In the genomic region with DNA sequence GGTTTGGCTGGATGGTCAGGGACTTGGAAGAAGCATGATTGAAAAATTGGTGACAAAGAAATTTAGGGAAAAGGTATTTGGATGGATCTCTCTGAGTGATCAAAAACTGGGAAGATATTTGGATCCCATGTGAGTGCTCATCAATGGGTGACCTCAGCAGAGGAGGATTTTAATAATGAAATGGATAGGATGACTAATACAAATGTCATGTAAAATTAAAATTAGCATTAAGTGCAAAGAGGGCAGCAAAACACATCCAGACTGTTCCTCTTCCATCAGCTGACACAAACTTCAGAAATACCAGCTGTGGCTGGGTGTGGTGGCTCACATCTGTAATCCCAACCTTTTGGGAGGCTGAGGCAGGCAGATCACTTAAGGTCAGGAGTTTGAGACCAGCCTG, we compare ENCODE assay signal across 26 cellular contexts.
DNase-seq lines count a peak whose midpoint lies in the region; ATAC-seq and TF ChIP-seq lines count a peak whose summit lies in the region.
"Had no signal": no experiment of that assay in that cellular context is flagged by ENCODE, and none has a peak within 500 bp of the region (broad histone marks: within the 10 kb centered on the region; RNA-seq: fewer than 3 reads in every experiment).

No MANE protein-coding gene starts in this region.

- H3K9me2 ChIP-seq in GM23338 (ENCODE audit: insufficient read depth): peaks cover 25% of the 10 kb centered on the region

- H3K4me3 ChIP-seq in AG10803 (ENCODE audit: low read length) (no peak overlapping the region), lower leg skin (ENCODE audit: low read depth, poor library complexity, severe bottlenecking) (no peak overlapping the region), GM23338 (no peak overlapping the region)
- H3K4me3 ChIP-seq: A549, esophagus muscularis mucosa, smooth muscle cell, testis, uterus had no signal

- no peaks in the 10 kb centered on the region for H3K27me3 ChIP-seq in GM23338 (ENCODE audit: insufficient read depth)
- H3K27me3 ChIP-seq: esophagus muscularis mucosa, testis, uterus had no signal

- H3K4me3 Mint-ChIP-seq in chondrocyte (ENCODE audit: unreplicated experiment) (no peak overlapping the region), GM23338 (no peak overlapping the region), CD14-positive monocyte (no peak overlapping the region)
- no peak overlapping the region for H3K4me3 Mint-ChIP-seq in activated CD4-positive, alpha-beta memory T cell treated with anti-CD3 and anti-CD28 coated beads, Interleukin-2, amount 10 ng/mL, durations not matched to agents 7 days and 5 days
- H3K4me3 Mint-ChIP-seq in activated T-helper 1 cell treated with anti-CD3 and anti-CD28 coated beads, Interleukin-12 subunit alpha, Interleukin-12 subunit beta, Interleukin-2, Interleukin-4 antibody, amounts not matched to agents 30 ng/mL and 10 ng/mL and 1 ng/mL, durations not matched to agents 14 hours and 24 hours and 36 hours: no peak overlapping the region
- H3K4me3 Mint-ChIP-seq: memory B cell; stimulated activated effector memory CD8-positive, alpha-beta T cell treated with anti-CD3 and anti-CD28 coated beads, Interleukin-12 subunit alpha, Interleukin-12 subunit beta, amount 100 ng/mL, for 72 hours; T-cell had no signal

- TF ChIP-seq CTCF in AG10803 (conservative IDR thresholded peaks at IDR 0.05; ENCODE audit: low read length) (no peak), chondrocyte (IDR thresholded peaks at IDR 0.05) (no peak), lower leg skin (IDR thresholded peaks at IDR 0.05) (no peak), GM23338 (conservative IDR thresholded peaks at IDR 0.05; ENCODE audit: low read depth in 2 of 2) (no peak), CD14-positive monocyte (IDR thresholded peaks at IDR 0.05) (no peak)

- H3K27me3 Mint-ChIP-seq in chondrocyte (ENCODE audit: low read depth) (no peaks in the 10 kb centered on the region), GM23338 (ENCODE audit: insufficient read depth, low read depth, poor library complexity) (no peaks in the 10 kb centered on the region), CD14-positive monocyte (ENCODE audit: low read depth in 3 of 3) (peaks cover 0 to 5% (median 1%) of the 10 kb centered on the region in 3 donors)
- H3K27me3 Mint-ChIP-seq in activated CD4-positive, alpha-beta memory T cell treated with anti-CD3 and anti-CD28 coated beads, Interleukin-2, amount 10 ng/mL, durations not matched to agents 7 days and 5 days: no peaks in the 10 kb centered on the region
- H3K27me3 Mint-ChIP-seq in activated T-helper 1 cell treated with anti-CD3 and anti-CD28 coated beads, Interleukin-12 subunit alpha, Interleukin-12 subunit beta, Interleukin-2, Interleukin-4 antibody, amounts not matched to agents 30 ng/mL and 10 ng/mL and 1 ng/mL, durations not matched to agents 14 hours and 24 hours and 36 hours (ENCODE audit: insufficient read depth): no peaks in the 10 kb centered on the region

- no peak for ATAC-seq in GM23338
- ATAC-seq: A549; stimulated activated effector memory CD8-positive, alpha-beta T cell treated with anti-CD3 and anti-CD28 coated beads, Interleukin-12 subunit alpha, Interleukin-12 subunit beta, amount 100 ng/mL, for 72 hours; T-cell had no signal

- peaks cover 9% of the 10 kb centered on the region for H3K9me3 Mint-ChIP-seq in chondrocyte (ENCODE audit: low read depth)
- no peaks in the 10 kb centered on the region for H3K9me3 Mint-ChIP-seq in activated CD4-positive, alpha-beta memory T cell treated with anti-CD3 and anti-CD28 coated beads, Interleukin-2, amount 10 ng/mL, durations not matched to agents 7 days and 5 days
- H3K9me3 Mint-ChIP-seq in GM23338: peaks cover 15% of the 10 kb centered on the region; the same call in 2 of the 3 replicates
- peaks cover 0 to 14% (median 6%) of the 10 kb centered on the region in 7 donors for H3K9me3 Mint-ChIP-seq in CD14-positive monocyte
- no peaks in the 10 kb centered on the region for H3K9me3 Mint-ChIP-seq in activated T-helper 1 cell treated with anti-CD3 and anti-CD28 coated beads, Interleukin-12 subunit alpha, Interleukin-12 subunit beta, Interleukin-2, Interleukin-4 antibody, amounts not matched to agents 30 ng/mL and 10 ng/mL and 1 ng/mL, durations not matched to agents 14 hours and 24 hours and 36 hours
- H3K9me3 Mint-ChIP-seq: stimulated activated effector memory CD8-positive, alpha-beta T cell treated with anti-CD3 and anti-CD28 coated beads, Interleukin-12 subunit alpha, Interleukin-12 subunit beta, amount 100 ng/mL, for 72 hours had no signal

- H3K36me3 ChIP-seq in GM23338 (ENCODE audit: insufficient read depth): no peaks in the 10 kb centered on the region
- H3K36me3 ChIP-seq: esophagus muscularis mucosa, uterus had no signal

- no peak for TF ChIP-seq POLR2A in lower leg skin (IDR thresholded peaks at IDR 0.05)

- POLR2A ChIA-PET in activated CD4-positive, alpha-beta memory T cell treated with anti-CD3 and anti-CD28 coated beads, Interleukin-2, amount 10 ng/mL, durations not matched to agents 7 days and 5 days (lab: Charles Lee): no interaction called here

- H3K27ac ChIP-seq in GM23338 (ENCODE audit: low read depth): no peak overlapping the region
- H3K27ac ChIP-seq: A549, esophagus muscularis mucosa, testis, uterus had no signal

- CTCF ChIA-PET in activated CD4-positive, alpha-beta memory T cell treated with anti-CD3 and anti-CD28 coated beads, Interleukin-2, amount 10 ng/mL, durations not matched to agents 7 days and 5 days (lab: Charles Lee): no interaction called here

- H3K27ac Mint-ChIP-seq in chondrocyte (ENCODE audit: unreplicated experiment) (peak overlapping the region; percentile 23), GM23338 (no peak overlapping the region), CD14-positive monocyte (no peak overlapping the region)
- H3K27ac Mint-ChIP-seq in activated CD4-positive, alpha-beta memory T cell treated with anti-CD3 and anti-CD28 coated beads, Interleukin-2, amount 10 ng/mL, durations not matched to agents 7 days and 5 days: no peak overlapping the region
- H3K27ac Mint-ChIP-seq in activated T-helper 1 cell treated with anti-CD3 and anti-CD28 coated beads, Interleukin-12 subunit alpha, Interleukin-12 subunit beta, Interleukin-2, Interleukin-4 antibody, amounts not matched to agents 30 ng/mL and 10 ng/mL and 1 ng/mL, durations not matched to agents 14 hours and 24 hours and 36 hours: no peak overlapping the region
- H3K27ac Mint-ChIP-seq: memory B cell; stimulated activated effector memory CD8-positive, alpha-beta T cell treated with anti-CD3 and anti-CD28 coated beads, Interleukin-12 subunit alpha, Interleukin-12 subunit beta, amount 100 ng/mL, for 72 hours; T-cell had no signal

- H3K4me1 Mint-ChIP-seq in chondrocyte (ENCODE audit: low read depth) (peaks cover 69% of the 10 kb centered on the region), GM23338 (peaks cover 22% of the 10 kb centered on the region), CD14-positive monocyte (no peaks in the 10 kb centered on the region)
- no peaks in the 10 kb centered on the region for H3K4me1 Mint-ChIP-seq in activated CD4-positive, alpha-beta memory T cell treated with anti-CD3 and anti-CD28 coated beads, Interleukin-2, amount 10 ng/mL, durations not matched to agents 7 days and 5 days
- no peaks in the 10 kb centered on the region for H3K4me1 Mint-ChIP-seq in activated T-helper 1 cell treated with anti-CD3 and anti-CD28 coated beads, Interleukin-12 subunit alpha, Interleukin-12 subunit beta, Interleukin-2, Interleukin-4 antibody, amounts not matched to agents 30 ng/mL and 10 ng/mL and 1 ng/mL, durations not matched to agents 14 hours and 24 hours and 36 hours (ENCODE audit: low read depth)
- H3K4me1 Mint-ChIP-seq: memory B cell; stimulated activated effector memory CD8-positive, alpha-beta T cell treated with anti-CD3 and anti-CD28 coated beads, Interleukin-12 subunit alpha, Interleukin-12 subunit beta, amount 100 ng/mL, for 72 hours; T-cell had no signal

- DNase-seq in AG10803 (ENCODE audit: low read depth) (peak; percentile 70), HT1080 (ENCODE audit: low read depth) (peak; percentile 15), chondrocyte (ENCODE audit: low spot score) (no peak), lower leg skin (ENCODE audit: low spot score in 2 of 2) (peak; percentile 24 to 80), GM23338 (ENCODE audit: low spot score) (no peak), CD14-positive monocyte (ENCODE audit: low spot score) (no peak)
- no peak for DNase-seq in activated CD4-positive, alpha-beta memory T cell treated with anti-CD3 and anti-CD28 coated beads, Interleukin-2, amount 10 ng/mL, durations not matched to agents 7 days and 5 days
- DNase-seq in activated T-helper 1 cell treated with anti-CD3 and anti-CD28 coated beads, Interleukin-12 subunit alpha, Interleukin-12 subunit beta, Interleukin-2, Interleukin-4 antibody, amounts not matched to agents 30 ng/mL and 10 ng/mL and 1 ng/mL, durations not matched to agents 14 hours and 24 hours and 36 hours (ENCODE audit: low spot score): no peak
- DNase-seq: activated CD4-positive, CD25-positive, alpha-beta regulatory T cell treated with anti-CD3 and anti-CD28 coated beads, Interleukin-2, amount 50 U/mL, for 72 hours; activated gamma-delta T cell treated with Interleukin-2 at 50 U/mL for 16 hours; C1 segment of cervical spinal cord; cortex of kidney; head of caudate nucleus; MM.1S; NCI-H1436; NCI-H446; nucleus accumbens; SHP77 treated with DMSO at 0.1 percent for 48 hours; T-cell; testis; uterus had no signal

- peaks cover 5% of the 10 kb centered on the region; the same call in 1 of the 2 replicates for H3K4me1 ChIP-seq in GM23338 (ENCODE audit: insufficient read depth)
- H3K4me1 ChIP-seq: esophagus muscularis mucosa, testis, uterus had no signal

- no peak overlapping the region for H3K4me2 ChIP-seq in GM23338
- H3K4me2 ChIP-seq: A549, smooth muscle cell had no signal

- H3F3A ChIP-seq in GM23338 (replicated peaks; ENCODE audit: low read depth): no peaks in the 10 kb centered on the region

- H4K20me1 ChIP-seq in GM23338 (replicated peaks; ENCODE audit: insufficient read depth): no peaks in the 10 kb centered on the region

- no peaks in the 10 kb centered on the region for H3K79me2 ChIP-seq in GM23338 (replicated peaks; ENCODE audit: insufficient read depth)

- peaks cover 7% of the 10 kb centered on the region for H3K36me3 Mint-ChIP-seq in chondrocyte (ENCODE audit: low read depth)
- H3K36me3 Mint-ChIP-seq in activated CD4-positive, alpha-beta memory T cell treated with anti-CD3 and anti-CD28 coated beads, Interleukin-2, amount 10 ng/mL, durations not matched to agents 7 days and 5 days (ENCODE audit: low read depth): no peaks in the 10 kb centered on the region
- H3K36me3 Mint-ChIP-seq in GM23338 (ENCODE audit: low read depth): no peaks in the 10 kb centered on the region; the same call in 2 of the 3 replicates
- H3K36me3 Mint-ChIP-seq in CD14-positive monocyte: no peaks in the 10 kb centered on the region
- H3K36me3 Mint-ChIP-seq in activated T-helper 1 cell treated with anti-CD3 and anti-CD28 coated beads, Interleukin-12 subunit alpha, Interleukin-12 subunit beta, Interleukin-2, Interleukin-4 antibody, amounts not matched to agents 30 ng/mL and 10 ng/mL and 1 ng/mL, durations not matched to agents 14 hours and 24 hours and 36 hours (ENCODE audit: low read depth): no peaks in the 10 kb centered on the region
- H3K36me3 Mint-ChIP-seq: memory B cell; stimulated activated effector memory CD8-positive, alpha-beta T cell treated with anti-CD3 and anti-CD28 coated beads, Interleukin-12 subunit alpha, Interleukin-12 subunit beta, amount 100 ng/mL, for 72 hours; T-cell had no signal

- intact Hi-C loops in lower leg skin (cut with DNase I; ENCODE audit: low total_unique reads) (no loop called here), CD14-positive monocyte (cut with micrococcal nuclease) (no loop called here)
- intact Hi-C loops in activated T-helper 1 cell treated with anti-CD3 and anti-CD28 coated beads, Interleukin-12 subunit alpha, Interleukin-12 subunit beta, Interleukin-2, Interleukin-4 antibody, amounts not matched to agents 30 ng/mL and 10 ng/mL and 1 ng/mL, durations not matched to agents 14 hours and 24 hours and 36 hours (cut with micrococcal nuclease): no loop called here

- no peak overlapping the region for H2AFZ ChIP-seq in GM23338

Comparison
In these comparisons a context has a peak if more than half of its experiments do, and no peak if none do; other contexts are left out.
1. DNase-seq: peak in AG10803 (single experiment), HT1080 (single experiment) and lower leg skin (2 of 2); none in chondrocyte (single experiment), activated CD4-positive, alpha-beta memory T cell treated with anti-CD3 and anti-CD28 coated beads, Interleukin-2, amount 10 ng/mL, durations not matched to agents 7 days and 5 days (single experiment), GM23338 (single experiment), CD14-positive monocyte (single experiment) and activated T-helper 1 cell treated with anti-CD3 and anti-CD28 coated beads, Interleukin-12 subunit alpha, Interleukin-12 subunit beta, Interleukin-2, Interleukin-4 antibody, amounts not matched to agents 30 ng/mL and 10 ng/mL and 1 ng/mL, durations not matched to agents 14 hours and 24 hours and 36 hours (single experiment).